8 cellular contexts compared by ENCODE assay signal in the genomic region with DNA sequence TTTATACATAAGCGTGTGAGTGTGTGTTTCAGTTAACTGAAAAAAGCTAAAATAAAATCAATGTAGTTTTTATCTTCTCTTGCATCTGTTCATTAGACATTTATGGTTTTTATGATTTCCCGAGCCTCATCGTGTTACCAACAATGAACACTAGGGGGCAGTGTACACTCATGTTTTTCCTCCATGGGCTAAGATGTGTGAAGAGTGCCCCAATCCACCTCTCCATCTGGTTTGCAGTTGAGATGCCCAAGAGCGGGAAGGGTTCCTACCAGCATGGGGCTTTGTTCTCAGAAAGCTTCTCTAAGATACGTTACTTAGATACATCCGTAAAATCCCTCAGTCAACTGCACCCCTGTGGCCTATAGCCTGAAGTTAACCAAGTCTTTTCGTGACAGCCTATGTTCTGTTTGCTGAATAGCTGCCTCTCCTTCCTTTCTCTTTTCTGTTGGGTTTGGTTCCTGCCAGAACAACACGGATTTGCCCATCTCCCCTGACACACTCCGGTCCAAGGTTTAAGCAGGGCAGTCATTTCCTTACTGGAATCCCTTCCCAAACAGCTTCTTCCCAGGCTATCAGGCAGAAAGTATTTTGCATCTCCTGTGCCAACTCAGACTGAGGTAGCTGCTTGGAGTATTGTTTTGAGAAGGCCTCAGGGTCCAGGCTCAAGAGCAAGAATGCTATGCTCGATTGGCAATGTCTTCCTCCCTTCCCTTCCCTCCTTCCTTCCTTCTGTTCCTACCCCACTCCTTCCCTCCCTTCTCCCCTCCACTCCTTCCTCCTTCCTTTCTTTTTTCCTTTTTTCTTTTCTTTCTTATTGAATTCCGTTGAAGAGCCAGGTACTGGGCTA. TPM values are rescaled to one million over a fixed set of nuclear protein-coding genes. Genes with fewer than 3 reads are reported as not detected.
A peak's percentile ranks its signal among the peaks of the same experiment; 100 is the strongest.
DNase-seq lines count a peak whose midpoint lies in the region; TF ChIP-seq lines count a peak whose summit lies in the region.

No MANE protein-coding gene starts in this region.

- peak overlapping the region; percentile 44 for H2AFZ ChIP-seq in mammary epithelial cell (ENCODE audit: low read depth, low read length)

- H3K27me3 ChIP-seq in mammary epithelial cell (ENCODE audit: insufficient read depth, low read length), result peaks cover 2% of the 10 kb centered on the region

- no peak overlapping the region for H3K27ac ChIP-seq in mammary epithelial cell (ENCODE audit: insufficient read depth, low read depth, low read length)

- H3K36me3 ChIP-seq in mammary epithelial cell (ENCODE audit: insufficient read depth, low read length), result no peaks in the 10 kb centered on the region

- no peak overlapping the region for H3K9ac ChIP-seq in mammary epithelial cell (ENCODE audit: insufficient read depth, low read length)

- intact Hi-C loops in mammary epithelial cell (cut with micrococcal nuclease), result loop anchor here (1.0 to 5.0 kb wide), 3 partner anchors 201 to 1268 kb away; no protein-coding TSS in a partner anchor

- H3K4me1 ChIP-seq in mammary epithelial cell (ENCODE audit: insufficient read depth, low read length), result no peaks in the 10 kb centered on the region

- CTCF ChIA-PET in mammary epithelial cell (lab: Charles Lee; ENCODE audit: low non-redundant PET), result no interaction called here

- no TSS peak for BruUV-seq in mammary epithelial cell (replicated peaks; lab: Mats Ljungman, UMichigan)

- in situ Hi-C loops in mammary epithelial cell (cut with MboI; ENCODE audit: low sequenced_read_pairs in 2 of 2), result no loop called here

- TF ChIP-seq CTCF in mammary epithelial cell (conservative IDR thresholded peaks at IDR 0.05 in 1 of 2, IDR thresholded peaks at IDR 0.05 in 1 of 2; ENCODE audit: extremely low read depth in 1 of 2, insufficient read depth in 1 of 2, low read depth in 1 of 2, low read length in 2 of 2), result peak; percentile 62 to 73

- no peaks in the 10 kb centered on the region for H3K9me3 ChIP-seq in mammary epithelial cell (replicated peaks; ENCODE audit: insufficient read depth, low read length)

- dilution Hi-C loops in mammary epithelial cell (cut with HindIII; ENCODE audit: low sequenced_read_pairs), result no loop called here

- H3K79me2 ChIP-seq in mammary epithelial cell (ENCODE audit: insufficient read depth, low read length), result no peaks in the 10 kb centered on the region

- no peak overlapping the region for H3K4me3 ChIP-seq in mammary epithelial cell (replicated peaks in 1 of 3; ENCODE audit: insufficient read depth in 1 of 3, low read depth in 2 of 3, low read length in 3 of 3)

- peak; percentile 42 for DNase-seq in NCI-H2196 (lab: John Stamatoyannopoulos, UW; ENCODE audit: unreplicated experiment)
- no peak for DNase-seq in NCI-H2196 treated with DMSO at 0.1 percent for 48 hours (lab: John Stamatoyannopoulos, UW; ENCODE audit: unreplicated experiment)
- DNase-seq in HuH-7.5 (ENCODE audit: low spot score), result peak; percentile 36
- peak; percentile 22 for DNase-seq in T follicular helper cell (ENCODE audit: low read depth)
- DNase-seq in mammary epithelial cell, result peak; percentile 34
- DNase-seq in kidney glomerular epithelial cell (lab: John Stamatoyannopoulos, UW), result peak; percentile 23
- DNase-seq in stimulated activated CD8-positive, alpha-beta memory T cell treated with anti-CD3 and anti-CD28 coated beads, Interleukin-15, amount 100 ng/mL, for 1 hour (ENCODE audit: low read depth), result peak; percentile 10
- DNase-seq in amniotic stem cell (lab: John Stamatoyannopoulos, UW), result no peak

- no peak overlapping the region for H3K4me2 ChIP-seq in mammary epithelial cell (ENCODE audit: insufficient read depth, low read depth, low read length)

- 16% methylated on average over 10 of the region's 11 CpGs for WGBS in mammary epithelial cell (ENCODE audit: low coverage, missing lambda C conversion rate)

- no peaks in the 10 kb centered on the region for H4K20me1 ChIP-seq in mammary epithelial cell (ENCODE audit: insufficient read depth, low read length)

RNA-seq across cellular contexts. Expression of gene ELAC2, which starts 12.9 kb away (rescaled TPM):
- total RNA-seq in mammary epithelial cell, result 100 to 1,000 TPM in 1 of 2 donors, 10 to 100 TPM in 1; 69.9 to 107 TPM
- 88.5 TPM for polyA plus RNA-seq in mammary epithelial cell
- 142 TPM for polyA minus RNA-seq in mammary epithelial cell

Comparison
In these comparisons a context has a peak if more than half of its experiments do, and no peak if none do; other contexts are left out.
1. DNase-seq: peak in NCI-H2196 (single experiment), HuH-7.5 (single experiment), T follicular helper cell (single experiment), mammary epithelial cell (single experiment), kidney glomerular epithelial cell (single experiment) and stimulated activated CD8-positive, alpha-beta memory T cell treated with anti-CD3 and anti-CD28 coated beads, Interleukin-15, amount 100 ng/mL, for 1 hour (single experiment); none in NCI-H2196 treated with DMSO at 0.1 percent for 48 hours (single experiment) and amniotic stem cell (single experiment).